ENCODE assay signal across 14 cellular contexts in genomic region chr21:32750405-32750804, GRCh38. TPM values are rescaled to one million over a fixed set of nuclear protein-coding genes. Genes with fewer than 3 reads are reported as not detected.
DNase-seq lines count a peak whose midpoint lies in the region; ATAC-seq lines count a peak whose summit lies in the region.
"Had no signal": no experiment of that assay in that cellular context is flagged by ENCODE, and none has a peak within 500 bp of the region (broad histone marks: within the 10 kb centered on the region; RNA-seq: fewer than 3 reads in every experiment).

No MANE protein-coding gene starts in this region.

- CTCF ChIA-PET in activated CD8-positive, alpha-beta T cell treated with anti-CD3 and anti-CD28 coated beads, Interleukin-2, amount 10 ng/mL, durations not matched to agents 7 days and 5 days (lab: Charles Lee) = interaction anchor here (1.2 to 1.5 kb wide), 3 partner anchors 12 to 34 kb away, joined by 3 to 4 read pairs (median 3); partner anchors contain the start of gene PAXBP1

- peak in 1 of 2 donors; percentile 32 for ATAC-seq in activated T-cell treated with anti-CD3 and anti-CD28 coated beads, Interleukin-2, amount 50 U/mL, for 72 hours (replicated peaks in 1 of 2)
- ATAC-seq in activated CD8-positive, alpha-beta T cell treated with anti-CD3 and anti-CD28 coated beads, Interleukin-2, amount 10 ng/mL, durations not matched to agents 7 days and 5 days = no peak
- ATAC-seq: A549 had no signal

- POLR2A ChIA-PET in activated CD8-positive, alpha-beta T cell treated with anti-CD3 and anti-CD28 coated beads, Interleukin-2, amount 10 ng/mL, durations not matched to agents 7 days and 5 days (lab: Charles Lee) = no interaction called here

- DNase-seq in activated T-cell treated with anti-CD3 and anti-CD28 coated beads, Interleukin-2, amount 50 U/mL, for 72 hours = no peak
- DNase-seq in activated T-cell treated with anti-CD3 and anti-CD28 coated beads, Interleukin-2, amount 50 U/mL, for 1 hour = no peak
- no peak for DNase-seq in activated CD8-positive, alpha-beta T cell treated with anti-CD3 and anti-CD28 coated beads, Interleukin-2, amount 10 ng/mL, durations not matched to agents 7 days and 5 days
- DNase-seq in mucosa of gallbladder (ENCODE audit: low spot score) (no peak), NCI-H69 (lab: John Stamatoyannopoulos, UW) (no peak)
- DNase-seq: BE2C; CD4-positive, alpha-beta memory T cell; COR-L47; DND-41; GDM1; GOT3; H9 had no signal

- peaks cover 81% of the 10 kb centered on the region for H3K4me1 Mint-ChIP-seq in activated T-cell treated with anti-CD3 and anti-CD28 coated beads, Interleukin-2, amount 50 U/mL, for 72 hours (ENCODE audit: low read depth)
- H3K4me1 Mint-ChIP-seq in activated CD8-positive, alpha-beta T cell treated with anti-CD3 and anti-CD28 coated beads, Interleukin-2, amount 10 ng/mL, durations not matched to agents 7 days and 5 days (ENCODE audit: low read depth) = peaks cover 11% of the 10 kb centered on the region
- H3K4me1 Mint-ChIP-seq in activated naive CD8-positive, alpha-beta T cell (ENCODE audit: low read depth) = peaks cover 32% of the 10 kb centered on the region

- peak overlapping the region in 1 of 2 donors; percentile 3 for H3K4me3 Mint-ChIP-seq in activated T-cell treated with anti-CD3 and anti-CD28 coated beads, Interleukin-2, amount 50 U/mL, for 72 hours
- no peak overlapping the region for H3K4me3 Mint-ChIP-seq in activated CD8-positive, alpha-beta T cell treated with anti-CD3 and anti-CD28 coated beads, Interleukin-2, amount 10 ng/mL, durations not matched to agents 7 days and 5 days
- no peak overlapping the region for H3K4me3 Mint-ChIP-seq in activated naive CD8-positive, alpha-beta T cell
- H3K4me3 Mint-ChIP-seq: CD4-positive, alpha-beta memory T cell; H9 had no signal

- H3K36me3 Mint-ChIP-seq in activated T-cell treated with anti-CD3 and anti-CD28 coated beads, Interleukin-2, amount 50 U/mL, for 72 hours (ENCODE audit: insufficient read depth in 2 of 2) = peaks cover 25 to 72% of the 10 kb centered on the region in 2 donors
- peaks cover 83% of the 10 kb centered on the region for H3K36me3 Mint-ChIP-seq in activated CD8-positive, alpha-beta T cell treated with anti-CD3 and anti-CD28 coated beads, Interleukin-2, amount 10 ng/mL, durations not matched to agents 7 days and 5 days (ENCODE audit: low read depth)
- peaks cover 37% of the 10 kb centered on the region for H3K36me3 Mint-ChIP-seq in activated naive CD8-positive, alpha-beta T cell

- H3K9me3 Mint-ChIP-seq in activated T-cell treated with anti-CD3 and anti-CD28 coated beads, Interleukin-2, amount 50 U/mL, for 72 hours = no peaks in the 10 kb centered on the region
- H3K9me3 Mint-ChIP-seq in activated CD8-positive, alpha-beta T cell treated with anti-CD3 and anti-CD28 coated beads, Interleukin-2, amount 10 ng/mL, durations not matched to agents 7 days and 5 days (ENCODE audit: insufficient read depth) = no peaks in the 10 kb centered on the region
- H3K9me3 Mint-ChIP-seq in activated naive CD8-positive, alpha-beta T cell (ENCODE audit: low read depth) = no peaks in the 10 kb centered on the region
- H3K9me3 Mint-ChIP-seq: CD4-positive, alpha-beta memory T cell; H9 had no signal

- H3K27me3 Mint-ChIP-seq in activated T-cell treated with anti-CD3 and anti-CD28 coated beads, Interleukin-2, amount 50 U/mL, for 72 hours (ENCODE audit: low read depth) = no peaks in the 10 kb centered on the region
- no peaks in the 10 kb centered on the region for H3K27me3 Mint-ChIP-seq in activated CD8-positive, alpha-beta T cell treated with anti-CD3 and anti-CD28 coated beads, Interleukin-2, amount 10 ng/mL, durations not matched to agents 7 days and 5 days (ENCODE audit: low read depth)
- H3K27me3 Mint-ChIP-seq in activated naive CD8-positive, alpha-beta T cell = no peaks in the 10 kb centered on the region
- H3K27me3 Mint-ChIP-seq: CD4-positive, alpha-beta memory T cell had no signal

- peak overlapping the region; percentile 83 for H3K27ac Mint-ChIP-seq in activated T-cell treated with anti-CD3 and anti-CD28 coated beads, Interleukin-2, amount 50 U/mL, for 72 hours
- H3K27ac Mint-ChIP-seq in activated CD8-positive, alpha-beta T cell treated with anti-CD3 and anti-CD28 coated beads, Interleukin-2, amount 10 ng/mL, durations not matched to agents 7 days and 5 days = peak overlapping the region; percentile 25
- peak overlapping the region; percentile 66 for H3K27ac Mint-ChIP-seq in activated naive CD8-positive, alpha-beta T cell

RNA-seq across cellular contexts. Expression of gene PAXBP1, which starts 21.1 kb away (rescaled TPM):
- total RNA-seq in activated T-cell treated with anti-CD3 and anti-CD28 coated beads, Interleukin-2, amount 50 U/mL, for 72 hours = 10 to 100 TPM; 57.5 to 65.0 TPM
- 10 to 100 TPM; 48.4 to 52.7 TPM for total RNA-seq in activated CD8-positive, alpha-beta T cell treated with anti-CD3 and anti-CD28 coated beads, Interleukin-2, amount 10 ng/mL, durations not matched to agents 7 days and 5 days
- 31.2 TPM for total RNA-seq in mucosa of gallbladder

RNA-seq across cellular contexts. Expression of gene SYNJ1, which starts 22.6 kb away (rescaled TPM):
- 10 to 100 TPM; 17.3 to 17.9 TPM for total RNA-seq in activated T-cell treated with anti-CD3 and anti-CD28 coated beads, Interleukin-2, amount 50 U/mL, for 72 hours
- total RNA-seq in activated CD8-positive, alpha-beta T cell treated with anti-CD3 and anti-CD28 coated beads, Interleukin-2, amount 10 ng/mL, durations not matched to agents 7 days and 5 days = 10 to 100 TPM; 16.0 to 21.8 TPM
- 17.5 TPM for total RNA-seq in mucosa of gallbladder

Comparison
In these comparisons a context has a peak if more than half of its experiments do, and no peak if none do; other contexts are left out.
1. H3K27ac Mint-ChIP-seq: peak in every context shown above with its lines; median percentile 83 in activated T-cell treated with anti-CD3 and anti-CD28 coated beads, Interleukin-2, amount 50 U/mL, for 72 hours; 66 in activated naive CD8-positive, alpha-beta T cell; 25 in activated CD8-positive, alpha-beta T cell treated with anti-CD3 and anti-CD28 coated beads, Interleukin-2, amount 10 ng/mL, durations not matched to agents 7 days and 5 days.